In genomic region chr17:44002141-44002848, GRCh38 we compare ENCODE assay signal across 1 cellular context.
TF ChIP-seq lines count a peak whose summit lies in the region.

No MANE protein-coding gene starts in this region.

TF ChIP-seq in HepG2, 621 proteins besides CTCF, POLR2A, EP300 and RAD21 (continues in another document):
- TF ChIP-seq ZNF281 (CRISPR knock-in tag; IDR thresholded peaks at IDR 0.05; ENCODE audit: borderline replicate concordance), result no peak
- peak; percentile 67; the same call in 1 of the 2 replicates for TF ChIP-seq ZBTB43 (CRISPR knock-in tag; conservative IDR thresholded peaks at IDR 0.05)
- TF ChIP-seq HDAC2 (CRISPR knock-in tag; IDR thresholded peaks at IDR 0.05), result peak; percentile 79; the same call in 1 of the 2 replicates
- peak; percentile 38; the same call in 1 of the 2 replicates for TF ChIP-seq BCL6 (CRISPR knock-in tag; IDR thresholded peaks at IDR 0.05)
- TF ChIP-seq, protein P1, sequence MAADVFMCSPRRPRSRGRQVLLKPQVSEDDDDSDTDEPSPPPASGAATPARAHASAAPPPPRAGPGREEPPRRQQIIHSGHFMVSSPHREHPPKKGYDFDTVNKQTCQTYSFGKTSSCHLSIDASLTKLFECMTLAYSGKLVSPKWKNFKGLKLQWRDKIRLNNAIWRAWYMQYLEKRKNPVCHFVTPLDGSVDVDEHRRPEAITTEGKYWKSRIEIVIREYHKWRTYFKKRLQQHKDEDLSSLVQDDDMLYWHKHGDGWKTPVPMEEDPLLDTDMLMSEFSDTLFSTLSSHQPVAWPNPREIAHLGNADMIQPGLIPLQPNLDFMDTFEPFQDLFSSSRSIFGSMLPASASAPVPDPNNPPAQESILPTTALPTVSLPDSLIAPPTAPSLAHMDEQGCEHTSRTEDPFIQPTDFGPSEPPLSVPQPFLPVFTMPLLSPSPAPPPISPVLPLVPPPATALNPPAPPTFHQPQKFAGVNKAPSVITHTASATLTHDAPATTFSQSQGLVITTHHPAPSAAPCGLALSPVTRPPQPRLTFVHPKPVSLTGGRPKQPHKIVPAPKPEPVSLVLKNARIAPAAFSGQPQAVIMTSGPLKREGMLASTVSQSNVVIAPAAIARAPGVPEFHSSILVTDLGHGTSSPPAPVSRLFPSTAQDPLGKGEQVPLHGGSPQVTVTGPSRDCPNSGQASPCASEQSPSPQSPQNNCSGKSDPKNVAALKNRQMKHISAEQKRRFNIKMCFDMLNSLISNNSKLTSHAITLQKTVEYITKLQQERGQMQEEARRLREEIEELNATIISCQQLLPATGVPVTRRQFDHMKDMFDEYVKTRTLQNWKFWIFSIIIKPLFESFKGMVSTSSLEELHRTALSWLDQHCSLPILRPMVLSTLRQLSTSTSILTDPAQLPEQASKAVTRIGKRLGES (CRISPR knock-in tag; IDR thresholded peaks at IDR 0.05; ENCODE audit: borderline replicate concordance), result no peak
- TF ChIP-seq ZNF777 (CRISPR knock-in tag; IDR thresholded peaks at IDR 0.05), result no peak
- TF ChIP-seq ZFP36L1 (CRISPR knock-in tag; IDR thresholded peaks at IDR 0.05), result no peak
- TF ChIP-seq FOXJ3 (CRISPR knock-in tag; IDR thresholded peaks at IDR 0.05; ENCODE audit: borderline replicate concordance), result peak; percentile 53; the same call in 1 of the 2 replicates
- no peak for TF ChIP-seq NKX3-1 (CRISPR knock-in tag; IDR thresholded peaks at IDR 0.05)
- no peak for TF ChIP-seq NFIC (IDR thresholded peaks at IDR 0.05; ENCODE audit: low read length)
- TF ChIP-seq SP140L (CRISPR knock-in tag; IDR thresholded peaks at IDR 0.05; ENCODE audit: borderline replicate concordance), result no peak
- no peak for TF ChIP-seq NFIB (CRISPR knock-in tag; IDR thresholded peaks at IDR 0.05; ENCODE audit: borderline replicate concordance)
- no peak for TF ChIP-seq SYNCRIP (IDR thresholded peaks at IDR 0.05; ENCODE audit: insufficient read depth, low read depth, low read length)
- TF ChIP-seq KDM1A (CRISPR knock-in tag; IDR thresholded peaks at IDR 0.05), result peak; percentile 99
- TF ChIP-seq MEF2D (CRISPR knock-in tag; IDR thresholded peaks at IDR 0.05), result peak; percentile 73
- TF ChIP-seq MAFK (conservative IDR thresholded peaks at IDR 0.05 in 1 of 2, IDR thresholded peaks at IDR 0.05 in 1 of 2; ENCODE audit: low read length in 2 of 2), result no peak
- TF ChIP-seq TOPORS (CRISPR knock-in tag; IDR thresholded peaks at IDR 0.05), result no peak
- no peak for TF ChIP-seq ZNF274 (CRISPR knock-in tag; IDR thresholded peaks at IDR 0.05)
- TF ChIP-seq, protein P2, sequence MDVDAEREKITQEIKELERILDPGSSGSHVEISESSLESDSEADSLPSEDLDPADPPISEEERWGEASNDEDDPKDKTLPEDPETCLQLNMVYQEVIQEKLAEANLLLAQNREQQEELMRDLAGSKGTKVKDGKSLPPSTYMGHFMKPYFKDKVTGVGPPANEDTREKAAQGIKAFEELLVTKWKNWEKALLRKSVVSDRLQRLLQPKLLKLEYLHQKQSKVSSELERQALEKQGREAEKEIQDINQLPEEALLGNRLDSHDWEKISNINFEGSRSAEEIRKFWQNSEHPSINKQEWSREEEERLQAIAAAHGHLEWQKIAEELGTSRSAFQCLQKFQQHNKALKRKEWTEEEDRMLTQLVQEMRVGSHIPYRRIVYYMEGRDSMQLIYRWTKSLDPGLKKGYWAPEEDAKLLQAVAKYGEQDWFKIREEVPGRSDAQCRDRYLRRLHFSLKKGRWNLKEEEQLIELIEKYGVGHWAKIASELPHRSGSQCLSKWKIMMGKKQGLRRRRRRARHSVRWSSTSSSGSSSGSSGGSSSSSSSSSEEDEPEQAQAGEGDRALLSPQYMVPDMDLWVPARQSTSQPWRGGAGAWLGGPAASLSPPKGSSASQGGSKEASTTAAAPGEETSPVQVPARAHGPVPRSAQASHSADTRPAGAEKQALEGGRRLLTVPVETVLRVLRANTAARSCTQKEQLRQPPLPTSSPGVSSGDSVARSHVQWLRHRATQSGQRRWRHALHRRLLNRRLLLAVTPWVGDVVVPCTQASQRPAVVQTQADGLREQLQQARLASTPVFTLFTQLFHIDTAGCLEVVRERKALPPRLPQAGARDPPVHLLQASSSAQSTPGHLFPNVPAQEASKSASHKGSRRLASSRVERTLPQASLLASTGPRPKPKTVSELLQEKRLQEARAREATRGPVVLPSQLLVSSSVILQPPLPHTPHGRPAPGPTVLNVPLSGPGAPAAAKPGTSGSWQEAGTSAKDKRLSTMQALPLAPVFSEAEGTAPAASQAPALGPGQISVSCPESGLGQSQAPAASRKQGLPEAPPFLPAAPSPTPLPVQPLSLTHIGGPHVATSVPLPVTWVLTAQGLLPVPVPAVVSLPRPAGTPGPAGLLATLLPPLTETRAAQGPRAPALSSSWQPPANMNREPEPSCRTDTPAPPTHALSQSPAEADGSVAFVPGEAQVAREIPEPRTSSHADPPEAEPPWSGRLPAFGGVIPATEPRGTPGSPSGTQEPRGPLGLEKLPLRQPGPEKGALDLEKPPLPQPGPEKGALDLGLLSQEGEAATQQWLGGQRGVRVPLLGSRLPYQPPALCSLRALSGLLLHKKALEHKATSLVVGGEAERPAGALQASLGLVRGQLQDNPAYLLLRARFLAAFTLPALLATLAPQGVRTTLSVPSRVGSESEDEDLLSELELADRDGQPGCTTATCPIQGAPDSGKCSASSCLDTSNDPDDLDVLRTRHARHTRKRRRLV (CRISPR knock-in tag; IDR thresholded peaks at IDR 0.05), result 0 out of 2 replicates have a peak, but pooled peaks have one; percentile 66
- TF ChIP-seq, protein P3, sequence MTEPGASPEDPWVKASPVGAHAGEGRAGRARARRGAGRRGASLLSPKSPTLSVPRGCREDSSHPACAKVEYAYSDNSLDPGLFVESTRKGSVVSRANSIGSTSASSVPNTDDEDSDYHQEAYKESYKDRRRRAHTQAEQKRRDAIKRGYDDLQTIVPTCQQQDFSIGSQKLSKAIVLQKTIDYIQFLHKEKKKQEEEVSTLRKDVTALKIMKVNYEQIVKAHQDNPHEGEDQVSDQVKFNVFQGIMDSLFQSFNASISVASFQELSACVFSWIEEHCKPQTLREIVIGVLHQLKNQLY (CRISPR knock-in tag; IDR thresholded peaks at IDR 0.05), result peak; percentile 87
- TF ChIP-seq ZNF543 (CRISPR knock-in tag; IDR thresholded peaks at IDR 0.05), result no peak
- no peak for TF ChIP-seq CHCHD3 (CRISPR knock-in tag; IDR thresholded peaks at IDR 0.05)
- no peak; the same call in 1 of the 2 replicates for TF ChIP-seq TBX2 (CRISPR knock-in tag; IDR thresholded peaks at IDR 0.05; ENCODE audit: borderline replicate concordance)
- TF ChIP-seq MEIS1 (CRISPR knock-in tag; IDR thresholded peaks at IDR 0.05; ENCODE audit: borderline replicate concordance), result no peak
- TF ChIP-seq, protein P4, sequence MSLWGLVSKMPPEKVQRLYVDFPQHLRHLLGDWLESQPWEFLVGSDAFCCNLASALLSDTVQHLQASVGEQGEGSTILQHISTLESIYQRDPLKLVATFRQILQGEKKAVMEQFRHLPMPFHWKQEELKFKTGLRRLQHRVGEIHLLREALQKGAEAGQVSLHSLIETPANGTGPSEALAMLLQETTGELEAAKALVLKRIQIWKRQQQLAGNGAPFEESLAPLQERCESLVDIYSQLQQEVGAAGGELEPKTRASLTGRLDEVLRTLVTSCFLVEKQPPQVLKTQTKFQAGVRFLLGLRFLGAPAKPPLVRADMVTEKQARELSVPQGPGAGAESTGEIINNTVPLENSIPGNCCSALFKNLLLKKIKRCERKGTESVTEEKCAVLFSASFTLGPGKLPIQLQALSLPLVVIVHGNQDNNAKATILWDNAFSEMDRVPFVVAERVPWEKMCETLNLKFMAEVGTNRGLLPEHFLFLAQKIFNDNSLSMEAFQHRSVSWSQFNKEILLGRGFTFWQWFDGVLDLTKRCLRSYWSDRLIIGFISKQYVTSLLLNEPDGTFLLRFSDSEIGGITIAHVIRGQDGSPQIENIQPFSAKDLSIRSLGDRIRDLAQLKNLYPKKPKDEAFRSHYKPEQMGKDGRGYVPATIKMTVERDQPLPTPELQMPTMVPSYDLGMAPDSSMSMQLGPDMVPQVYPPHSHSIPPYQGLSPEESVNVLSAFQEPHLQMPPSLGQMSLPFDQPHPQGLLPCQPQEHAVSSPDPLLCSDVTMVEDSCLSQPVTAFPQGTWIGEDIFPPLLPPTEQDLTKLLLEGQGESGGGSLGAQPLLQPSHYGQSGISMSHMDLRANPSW (CRISPR knock-in tag; IDR thresholded peaks at IDR 0.05; ENCODE audit: borderline replicate concordance), result no peak
- no peak for TF ChIP-seq ZNF773 (CRISPR knock-in tag; IDR thresholded peaks at IDR 0.05; ENCODE audit: borderline replicate concordance)
- TF ChIP-seq, protein P5, sequence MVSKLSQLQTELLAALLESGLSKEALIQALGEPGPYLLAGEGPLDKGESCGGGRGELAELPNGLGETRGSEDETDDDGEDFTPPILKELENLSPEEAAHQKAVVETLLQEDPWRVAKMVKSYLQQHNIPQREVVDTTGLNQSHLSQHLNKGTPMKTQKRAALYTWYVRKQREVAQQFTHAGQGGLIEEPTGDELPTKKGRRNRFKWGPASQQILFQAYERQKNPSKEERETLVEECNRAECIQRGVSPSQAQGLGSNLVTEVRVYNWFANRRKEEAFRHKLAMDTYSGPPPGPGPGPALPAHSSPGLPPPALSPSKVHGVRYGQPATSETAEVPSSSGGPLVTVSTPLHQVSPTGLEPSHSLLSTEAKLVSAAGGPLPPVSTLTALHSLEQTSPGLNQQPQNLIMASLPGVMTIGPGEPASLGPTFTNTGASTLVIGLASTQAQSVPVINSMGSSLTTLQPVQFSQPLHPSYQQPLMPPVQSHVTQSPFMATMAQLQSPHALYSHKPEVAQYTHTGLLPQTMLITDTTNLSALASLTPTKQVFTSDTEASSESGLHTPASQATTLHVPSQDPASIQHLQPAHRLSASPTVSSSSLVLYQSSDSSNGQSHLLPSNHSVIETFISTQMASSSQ (IDR thresholded peaks at IDR 0.05; ENCODE audit: low read depth), result no peak
- TF ChIP-seq, protein P5 (CRISPR knock-in tag; IDR thresholded peaks at IDR 0.05; ENCODE audit: borderline replicate concordance), result no peak
- TF ChIP-seq, protein P6, sequence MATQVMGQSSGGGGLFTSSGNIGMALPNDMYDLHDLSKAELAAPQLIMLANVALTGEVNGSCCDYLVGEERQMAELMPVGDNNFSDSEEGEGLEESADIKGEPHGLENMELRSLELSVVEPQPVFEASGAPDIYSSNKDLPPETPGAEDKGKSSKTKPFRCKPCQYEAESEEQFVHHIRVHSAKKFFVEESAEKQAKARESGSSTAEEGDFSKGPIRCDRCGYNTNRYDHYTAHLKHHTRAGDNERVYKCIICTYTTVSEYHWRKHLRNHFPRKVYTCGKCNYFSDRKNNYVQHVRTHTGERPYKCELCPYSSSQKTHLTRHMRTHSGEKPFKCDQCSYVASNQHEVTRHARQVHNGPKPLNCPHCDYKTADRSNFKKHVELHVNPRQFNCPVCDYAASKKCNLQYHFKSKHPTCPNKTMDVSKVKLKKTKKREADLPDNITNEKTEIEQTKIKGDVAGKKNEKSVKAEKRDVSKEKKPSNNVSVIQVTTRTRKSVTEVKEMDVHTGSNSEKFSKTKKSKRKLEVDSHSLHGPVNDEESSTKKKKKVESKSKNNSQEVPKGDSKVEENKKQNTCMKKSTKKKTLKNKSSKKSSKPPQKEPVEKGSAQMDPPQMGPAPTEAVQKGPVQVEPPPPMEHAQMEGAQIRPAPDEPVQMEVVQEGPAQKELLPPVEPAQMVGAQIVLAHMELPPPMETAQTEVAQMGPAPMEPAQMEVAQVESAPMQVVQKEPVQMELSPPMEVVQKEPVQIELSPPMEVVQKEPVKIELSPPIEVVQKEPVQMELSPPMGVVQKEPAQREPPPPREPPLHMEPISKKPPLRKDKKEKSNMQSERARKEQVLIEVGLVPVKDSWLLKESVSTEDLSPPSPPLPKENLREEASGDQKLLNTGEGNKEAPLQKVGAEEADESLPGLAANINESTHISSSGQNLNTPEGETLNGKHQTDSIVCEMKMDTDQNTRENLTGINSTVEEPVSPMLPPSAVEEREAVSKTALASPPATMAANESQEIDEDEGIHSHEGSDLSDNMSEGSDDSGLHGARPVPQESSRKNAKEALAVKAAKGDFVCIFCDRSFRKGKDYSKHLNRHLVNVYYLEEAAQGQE (IDR thresholded peaks at IDR 0.05; ENCODE audit: borderline replicate concordance in 1 of 2, low read depth in 1 of 2, low read length in 2 of 2), result no peak
